In the genomic region with DNA sequence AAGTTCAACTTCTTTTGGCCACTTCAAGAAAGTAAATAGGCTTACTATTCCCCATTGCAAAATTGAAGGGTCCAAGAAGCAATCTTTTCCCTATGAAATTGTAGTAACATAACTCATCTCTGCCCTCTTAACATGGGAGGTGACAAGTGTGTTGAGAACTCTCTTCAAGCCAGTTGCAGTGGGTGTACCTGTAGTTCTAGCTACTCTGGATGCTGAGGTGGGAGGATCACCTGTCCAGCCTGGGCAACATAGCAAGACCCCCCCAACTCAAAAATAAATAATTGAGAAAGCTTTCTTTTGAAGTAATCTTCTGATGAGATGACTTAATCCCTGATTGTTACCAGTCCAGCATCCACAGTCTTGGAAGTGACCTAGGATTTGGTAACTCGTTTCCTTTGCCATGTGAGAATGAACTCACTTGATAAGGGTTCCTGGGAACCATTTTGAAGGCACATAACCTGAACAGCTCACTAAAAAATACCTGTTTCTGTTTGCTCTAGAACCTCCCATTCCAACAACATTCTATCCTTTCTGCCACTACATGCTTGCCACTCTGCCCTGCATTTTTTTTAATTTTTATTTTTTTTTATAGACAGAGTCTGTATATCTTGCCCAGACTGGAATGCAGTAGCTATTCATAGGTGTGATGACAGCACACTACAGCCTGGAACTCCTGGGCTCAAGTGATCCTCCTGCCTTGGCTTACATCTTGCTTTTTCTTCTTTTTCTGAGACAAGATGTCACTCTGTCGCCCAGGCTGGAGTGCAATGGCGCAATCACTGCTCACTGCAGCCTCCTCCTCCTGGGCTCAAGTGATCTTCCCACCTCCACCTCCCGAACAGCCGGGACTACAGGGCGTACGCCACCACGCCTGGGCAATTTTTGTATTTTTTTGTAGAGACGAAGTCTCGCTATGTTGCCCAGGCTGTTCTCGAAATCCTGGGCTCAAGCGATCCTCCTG, we compare ENCODE assay signal across 13 cellular contexts. TPM values are rescaled to one million over a fixed set of nuclear protein-coding genes. Genes with fewer than 3 reads are reported as not detected.
DNase-seq lines count a peak whose midpoint lies in the region; ATAC-seq, FAIRE-seq and TF ChIP-seq lines count a peak whose summit lies in the region.
"Had no signal": no experiment of that assay in that cellular context is flagged by ENCODE, and none has a peak within 500 bp of the region (broad histone marks: within the 10 kb centered on the region; RNA-seq: fewer than 3 reads in every experiment).

No MANE protein-coding gene starts in this region.

- H3K79me2 ChIP-seq in K562 (ENCODE audit: control insufficient read depth, insufficient read depth, low read length), result peaks cover 44% of the 10 kb centered on the region

- H3K9me3 Mint-ChIP-seq in stimulated activated naive CD8-positive, alpha-beta T cell treated with anti-CD3 and anti-CD28 coated beads, Interleukin-15, Interleukin-2, amounts not matched to agents 100 ng/mL and 50 ng/mL, for 24 hours, result no peaks in the 10 kb centered on the region

- ATAC-seq in stimulated activated naive CD8-positive, alpha-beta T cell treated with anti-CD3 and anti-CD28 coated beads, Interleukin-15, Interleukin-2, amounts not matched to agents 100 U/mL and 50 U/mL, for 24 hours, result no peak
- ATAC-seq in K562, result no peak
- ATAC-seq: left lung had no signal

- H3K27ac Mint-ChIP-seq in stimulated activated naive CD8-positive, alpha-beta T cell treated with anti-CD3 and anti-CD28 coated beads, Interleukin-15, Interleukin-2, amounts not matched to agents 100 ng/mL and 50 ng/mL, for 24 hours, result no peak overlapping the region

- CTCF ChIA-PET in K562 (lab: Yijun Ruan, JAX; ENCODE audit: low intra/inter-chr PET ratio), result interaction anchor here (1.5 kb wide), 2 partner anchors 123 to 297 kb away, joined by 3 to 5 read pairs; no protein-coding TSS in a partner anchor
- CTCF ChIA-PET in GM10248 (lab: Yijun Ruan, JAX), result interaction anchor here (0.7 to 3.8 kb wide), 15 partner anchors 8 to 346 kb away, joined by 3 to 25 read pairs (median 4); a partner anchor contains a TSS

- peaks cover 22% of the 10 kb centered on the region for H3K36me3 Mint-ChIP-seq in stimulated activated naive CD8-positive, alpha-beta T cell treated with anti-CD3 and anti-CD28 coated beads, Interleukin-15, Interleukin-2, amounts not matched to agents 100 ng/mL and 50 ng/mL, for 24 hours (ENCODE audit: low read depth)

- peak overlapping the region; percentile 29; the same call in 1 of the 3 replicates for H3K27ac ChIP-seq in K562 (ENCODE audit: extremely low read depth, low read depth, low read length)
- peak overlapping the region; percentile 59 for H3K27ac ChIP-seq in mesodermal cell (ENCODE audit: low read depth, low read length, severe bottlenecking)
- no peak overlapping the region for H3K27ac ChIP-seq in caudate nucleus (ENCODE audit: low read depth, low read length)
- H3K27ac ChIP-seq: coronary artery, neutrophil had no signal

- no peak for TF ChIP-seq POLR2A in K562 (conservative IDR thresholded peaks at IDR 0.05)

- no peak for TF ChIP-seq EP300 in K562 (IDR thresholded peaks at IDR 0.05; ENCODE audit: low read length)

- peak; percentile 19 for FAIRE-seq in K562 (lab: Jason Lieb, UNC)

- no peak for DNase-seq in stimulated activated naive CD8-positive, alpha-beta T cell treated with anti-CD3 and anti-CD28 coated beads, Interleukin-15, Interleukin-2, amounts not matched to agents 100 U/mL and 50 U/mL, for 24 hours
- DNase-seq in K562 (ENCODE audit: extremely low read depth in 1 of 4, low spot score in 3 of 4), result no peak
- no peak for DNase-seq in NCI-H1436 (lab: John Stamatoyannopoulos, UW)
- DNase-seq in GM10248 (ENCODE audit: extremely low spot score), result no peak
- DNase-seq in caudate nucleus (lab: John Stamatoyannopoulos, UW), result no peak
- DNase-seq in medulla oblongata (ENCODE audit: extremely low spot score), result no peak
- DNase-seq: activated naive CD4-positive, alpha-beta T cell treated with Interleukin-2 at 50 U/mL for 16 hours; left lung; NCI-H2107 had no signal

- 77% methylated on average over 7 of the region's 12 CpGs for WGBS in K562 (ENCODE audit: insufficient coverage, low coverage, missing lambda C conversion rate)
- 96 to 99% methylated on average over 11 to 12 of the region's 12 CpGs for WGBS in mesodermal cell (ENCODE audit: insufficient coverage in 2 of 2), 2 experiments

- intact Hi-C loops in K562 (cut with micrococcal nuclease), result loop anchor here (5.0 kb wide), 1 partner anchor 55 kb away; no protein-coding TSS in a partner anchor

- 0 out of 2 replicates have a peak overlapping the region, but pooled peaks have one; percentile 44 for H3K4me2 ChIP-seq in K562 (ENCODE audit: insufficient read depth, low read length)

- POLR2A ChIA-PET in K562 (lab: Yijun Ruan, JAX) (interaction anchor here (0.5 to 3.4 kb wide), 8 partner anchors 8 to 1158 kb away, joined by 3 to 16 read pairs (median 3); a partner anchor contains a TSS), GM10248 (lab: Yijun Ruan, JAX) (no interaction called here)

- no peaks in the 10 kb centered on the region for H3K27me3 Mint-ChIP-seq in stimulated activated naive CD8-positive, alpha-beta T cell treated with anti-CD3 and anti-CD28 coated beads, Interleukin-15, Interleukin-2, amounts not matched to agents 100 ng/mL and 50 ng/mL, for 24 hours

- H2AFZ ChIP-seq in K562 (ENCODE audit: low read depth, low read length), result peak overlapping the region; percentile 64

- peak overlapping the region; percentile 96 for H3K4me3 Mint-ChIP-seq in stimulated activated naive CD8-positive, alpha-beta T cell treated with anti-CD3 and anti-CD28 coated beads, Interleukin-15, Interleukin-2, amounts not matched to agents 100 ng/mL and 50 ng/mL, for 24 hours

- H3K27me3 ChIP-seq in K562 (ENCODE audit: control insufficient read depth in 2 of 2, insufficient read depth in 2 of 2, low read length in 2 of 2), result no peaks in the 10 kb centered on the region
- H3K27me3 ChIP-seq: left lung, neutrophil had no signal

- H3K4me3 ChIP-seq in K562, result no peak overlapping the region
- H3K4me3 ChIP-seq in mesodermal cell (ENCODE audit: extremely low read depth, insufficient read depth, low read length, poor library complexity, severe bottlenecking), result no peak overlapping the region
- H3K4me3 ChIP-seq: coronary artery, left lung had no signal

- H3K4me1 Mint-ChIP-seq in stimulated activated naive CD8-positive, alpha-beta T cell treated with anti-CD3 and anti-CD28 coated beads, Interleukin-15, Interleukin-2, amounts not matched to agents 100 ng/mL and 50 ng/mL, for 24 hours (ENCODE audit: low read depth), result peaks cover 41% of the 10 kb centered on the region

- H3K9ac ChIP-seq in K562 (ENCODE audit: insufficient read depth in 1 of 2, low read depth in 2 of 2, low read length in 2 of 2), result peak overlapping the region in 1 of 2 experiments; percentile 81; a peak in 2 of 4 replicates

- no TSS peak for BruUV-seq in K562 (replicated peaks; lab: Mats Ljungman, UMichigan)

- no peaks in the 10 kb centered on the region for H3K9me3 ChIP-seq in K562 (replicated peaks; ENCODE audit: control insufficient read depth, insufficient read depth, low read depth, low read length)
- no peaks in the 10 kb centered on the region for H3K9me3 ChIP-seq in mesodermal cell (ENCODE audit: control insufficient read depth, low read length)
- H3K9me3 ChIP-seq: left lung, neutrophil had no signal

- H3K4me1 ChIP-seq in K562 (replicated peaks in 1 of 2; ENCODE audit: control insufficient read depth in 2 of 2, insufficient read depth in 2 of 2, low read length in 2 of 2) (peaks cover 12 to 35% of the 10 kb centered on the region in 2 experiments), mesodermal cell (ENCODE audit: control insufficient read depth, insufficient read depth, low read length, poor library complexity, severe bottlenecking) (no peaks in the 10 kb centered on the region)

- in situ Hi-C loops in K562 (cut with MboI), result no loop called here

- H3K36me3 ChIP-seq in K562 (ENCODE audit: control insufficient read depth, insufficient read depth, low read length) (peaks cover 13% of the 10 kb centered on the region; the same call in 1 of the 3 replicates), mesodermal cell (ENCODE audit: control insufficient read depth, insufficient read depth, low read length) (peaks cover 27% of the 10 kb centered on the region)
- H3K36me3 ChIP-seq: neutrophil had no signal

- TF ChIP-seq RAD21 in K562 (CRISPR knock-in tag; conservative IDR thresholded peaks at IDR 0.05 in 1 of 2, IDR thresholded peaks at IDR 0.05 in 1 of 2), result no peak

- TF ChIP-seq CTCF in K562 (IDR thresholded peaks at IDR 0.05 in 2 of 3, conservative IDR thresholded peaks at IDR 0.05 in 1 of 3; ENCODE audit: insufficient read depth in 2 of 3, low read depth in 1 of 3, low read length in 3 of 3) (no peak), GM10248 (IDR thresholded peaks at IDR 0.05; ENCODE audit: control extremely low read depth, extremely low read depth, low read depth, missing control alignments) (no peak)

- peaks cover 9% of the 10 kb centered on the region for H4K20me1 ChIP-seq in K562 (replicated peaks; ENCODE audit: control insufficient read depth, insufficient read depth, low read length)

- no peaks in the 10 kb centered on the region for H3K9me1 ChIP-seq in K562 (ENCODE audit: control insufficient read depth, insufficient read depth, low read length)

TF ChIP-seq in K562, 482 proteins besides CTCF, POLR2A, EP300 and RAD21 (continues in another document):
- TF ChIP-seq CEBPG (CRISPR knock-in tag; IDR thresholded peaks at IDR 0.05) (peak; percentile 58; the same call in 1 of the 2 replicates), CEBPG (tag; conservative IDR thresholded peaks at IDR 0.05 in 1 of 2, IDR thresholded peaks at IDR 0.05 in 1 of 2) (no peak), RBM25 (IDR thresholded peaks at IDR 0.05; ENCODE audit: low read depth, low read length, severe bottlenecking) (peak; percentile 48)

RNA-seq across cellular contexts. Expression of a gene that starts 1.4 kb away (rescaled TPM):
- 97.9 and 100 TPM in 2 replicates for total RNA-seq in K562 (2011; cell fraction: chromatin; rRNA removed; ENCODE audit: low replicate concordance)
- 46.0 and 50.0 TPM in 2 replicates for total RNA-seq in K562 (2011; cell fraction: nucleolus; rRNA removed)
- total RNA-seq in K562 (2011; cell fraction: nucleoplasm; rRNA removed), result 63.2 and 72.2 TPM in 2 replicates
- total RNA-seq in K562 (2014; rRNA removed), result 37.2 and 38.8 TPM in 2 replicates
- total RNA-seq in K562 (2014; rRNA removed; fragmentation: Illumina TruSeq; extraction: Trizol), result 27.9 and 33.2 TPM in 2 replicates
- 35.8 and 36.4 TPM in 2 replicates for total RNA-seq in K562 (2015; rRNA removed; fragmentation: Illumina TruSeq; extraction: Trizol)
- total RNA-seq in K562 (2021), result 75.0 and 82.2 TPM in 2 replicates
- polyA plus RNA-seq in K562 (2011; rRNA removed), result 61.7 and 78.6 TPM in 2 replicates
- 42.7 and 44.2 TPM in 2 replicates for polyA plus RNA-seq in K562 (2011; cell fraction: cytosol; rRNA removed)
- polyA plus RNA-seq in K562 (2011; cell fraction: nucleus; rRNA removed), result 109 and 150 TPM in 2 replicates
- polyA plus RNA-seq in K562 (2012), result 41.1 and 44.6 TPM in 2 replicates
- polyA plus RNA-seq in K562 (2014; fragmentation: Illumina TruSeq; extraction: Trizol), result 47.9 and 59.2 TPM in 2 replicates
- 10 to 100 TPM; 28.1 to 49.6 TPM for polyA plus RNA-seq in K562 (2014; fragmentation: Nextera tagmentation; extraction: Ambion mirVana)
- 43.9 and 48.3 TPM in 2 replicates for polyA plus RNA-seq in K562 (2014; rRNA removed)
- 56.5 and 76.0 TPM in 2 replicates for polyA minus RNA-seq in K562 (2011; rRNA and poly(A)+ RNA removed)
- 28.3 and 31.7 TPM in 2 replicates for polyA minus RNA-seq in K562 (2011; cell fraction: cytosol; rRNA and poly(A)+ RNA removed)
- polyA minus RNA-seq in K562 (2011; cell fraction: nucleus; rRNA and poly(A)+ RNA removed), result 32.9 and 42.8 TPM in 2 replicates
- polyA plus RNA-seq in mesodermal cell (2013, experiment 1 of 2), result 64.4 TPM
- 55.4 TPM for polyA plus RNA-seq in mesodermal cell (2013, experiment 2 of 2)
